Comparison of ENCODE assay signal across 9 cellular contexts in the genomic region with DNA sequence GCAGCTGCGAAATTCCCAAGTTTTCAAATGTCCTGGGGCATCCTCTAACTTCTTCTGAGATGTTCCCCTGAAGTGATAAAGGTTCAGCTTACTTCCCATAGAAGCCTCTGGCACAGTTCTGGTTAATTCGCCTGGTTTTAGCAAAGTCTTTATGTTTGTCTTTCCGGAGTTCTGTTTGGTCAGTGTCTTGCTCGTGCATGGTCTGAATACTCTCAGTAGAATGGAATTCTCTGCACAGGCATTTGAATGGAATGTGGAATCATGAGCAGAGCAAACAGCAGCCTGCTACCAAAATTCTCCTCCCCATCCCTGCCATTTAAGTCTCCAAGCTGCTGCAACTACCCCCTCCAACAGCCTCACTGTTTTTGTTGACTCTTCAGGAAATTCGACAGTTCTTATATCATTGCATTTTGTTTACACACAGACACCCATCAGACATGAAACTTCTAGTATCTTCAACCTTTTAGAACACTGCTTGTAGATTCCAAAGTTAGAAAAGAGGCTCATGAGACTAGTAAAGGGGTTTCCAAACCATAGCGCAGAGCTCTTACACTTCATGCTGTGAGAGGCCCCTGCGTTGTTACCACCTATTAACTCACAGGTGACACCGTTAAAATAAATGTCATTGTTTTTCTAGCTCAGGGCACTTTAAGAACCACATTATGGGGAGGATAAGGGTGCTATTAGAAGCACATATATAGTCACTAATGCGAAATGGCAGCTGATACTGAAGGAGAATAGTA.
DNase-seq lines count a peak whose midpoint lies in the region; ATAC-seq and TF ChIP-seq lines count a peak whose summit lies in the region.
"Had no signal": no experiment of that assay in that cellular context is flagged by ENCODE, and none has a peak within 500 bp of the region (broad histone marks: within the 10 kb centered on the region; RNA-seq: fewer than 3 reads in every experiment).

No MANE protein-coding gene starts in this region.

- peak; percentile 32 for ATAC-seq in mucosa of descending colon

- H3K27me3 ChIP-seq in esophagus muscularis mucosa (no peaks in the 10 kb centered on the region), suprapubic skin (no peaks in the 10 kb centered on the region), Peyer's patch (no peaks in the 10 kb centered on the region)

- TF ChIP-seq CTCF in AG09309 (IDR thresholded peaks at IDR 0.05; ENCODE audit: control insufficient read depth, insufficient read depth, low read depth, low read length, missing control alignments) = no peak
- no peak for TF ChIP-seq CTCF in esophagus muscularis mucosa (IDR thresholded peaks at IDR 0.05)
- TF ChIP-seq CTCF in mucosa of descending colon (IDR thresholded peaks at IDR 0.05) = no peak
- no peak for TF ChIP-seq CTCF in suprapubic skin (IDR thresholded peaks at IDR 0.05)
- no peak for TF ChIP-seq CTCF in Peyer's patch (IDR thresholded peaks at IDR 0.05)

- TF ChIP-seq POLR2A in esophagus muscularis mucosa (IDR thresholded peaks at IDR 0.05; ENCODE audit: low read depth) (no peak), suprapubic skin (IDR thresholded peaks at IDR 0.05) (no peak), Peyer's patch (IDR thresholded peaks at IDR 0.05) (no peak)

- H3K4me1 ChIP-seq in esophagus muscularis mucosa (peaks cover 23 to 50% (median 41%) of the 10 kb centered on the region in 4 donors), mucosa of descending colon (ENCODE audit: low read depth) (peaks cover 9% of the 10 kb centered on the region), suprapubic skin (no peaks in the 10 kb centered on the region), Peyer's patch (no peaks in the 10 kb centered on the region)

- WGBS in esophagus muscularis mucosa = 52% methylated on average over 9 of the region's 9 CpGs
- WGBS in suprapubic skin = 58% methylated on average over 9 of the region's 9 CpGs

- DNase-seq in AG09309 (ENCODE audit: low read depth) (peak; percentile 49), NCI-H1417 treated with DMSO at 0.1 percent for 48 hours (lab: John Stamatoyannopoulos, UW) (peak; percentile 14), esophagus muscularis mucosa (ENCODE audit: extremely low spot score) (no peak), mucosa of descending colon (no peak), suprapubic skin (ENCODE audit: low spot score in 2 of 2) (no peak), Peyer's patch (no peak), NCI-H128 (lab: John Stamatoyannopoulos, UW; ENCODE audit: unreplicated experiment) (no peak), substantia nigra (lab: John Stamatoyannopoulos, UW) (no peak)
- DNase-seq: NCI-H187 had no signal

- H3K27ac ChIP-seq in esophagus muscularis mucosa (replicated peaks in 1 of 4) (peak overlapping the region; percentile 8 to 69 (median 64)), suprapubic skin (no peak overlapping the region), Peyer's patch (no peak overlapping the region), substantia nigra (ENCODE audit: low read depth, low read length, poor library complexity, severe bottlenecking) (no peak overlapping the region)

- H3K4me3 ChIP-seq in AG09309 (ENCODE audit: control insufficient read depth, low read depth, low read length) = no peak overlapping the region
- no peak overlapping the region for H3K4me3 ChIP-seq in esophagus muscularis mucosa
- H3K4me3 ChIP-seq in mucosa of descending colon = no peak overlapping the region
- no peak overlapping the region for H3K4me3 ChIP-seq in suprapubic skin
- H3K4me3 ChIP-seq in Peyer's patch = no peak overlapping the region

- H3K9me3 ChIP-seq in esophagus muscularis mucosa = no peaks in the 10 kb centered on the region
- H3K9me3 ChIP-seq in mucosa of descending colon = no peaks in the 10 kb centered on the region
- H3K9me3 ChIP-seq in suprapubic skin = no peaks in the 10 kb centered on the region
- H3K9me3 ChIP-seq in Peyer's patch = no peaks in the 10 kb centered on the region

- H3K36me3 ChIP-seq in esophagus muscularis mucosa = no peaks in the 10 kb centered on the region
- H3K36me3 ChIP-seq in mucosa of descending colon (ENCODE audit: low read depth) = no peaks in the 10 kb centered on the region
- no peaks in the 10 kb centered on the region for H3K36me3 ChIP-seq in suprapubic skin
- no peaks in the 10 kb centered on the region for H3K36me3 ChIP-seq in Peyer's patch

- TF ChIP-seq EP300 in esophagus muscularis mucosa (IDR thresholded peaks at IDR 0.05) (no peak), suprapubic skin (IDR thresholded peaks at IDR 0.05) (no peak)

- intact Hi-C loops in esophagus muscularis mucosa (cut with DNase I) (no loop called here), mucosa of descending colon (cut with DNase I, micrococcal nuclease) (no loop called here)

Comparison
In these comparisons a context has a peak if more than half of its experiments do, and no peak if none do; other contexts are left out.
1. DNase-seq: peak in AG09309 (single experiment) and NCI-H1417 treated with DMSO at 0.1 percent for 48 hours (single experiment); none in esophagus muscularis mucosa (single experiment), mucosa of descending colon (0 of 3), suprapubic skin (0 of 2), Peyer's patch (0 of 3), NCI-H128 (single experiment) and substantia nigra (0 of 49).
2. H3K27ac ChIP-seq: peak in esophagus muscularis mucosa (4 of 4); none in suprapubic skin (single experiment), Peyer's patch (0 of 4) and substantia nigra (single experiment).